ENCODE assay signal across 8 cellular contexts in genomic region chr5:67003373-67003905, GRCh38.
A peak's percentile ranks its signal among the peaks of the same experiment; 100 is the strongest.
DNase-seq lines count a peak whose midpoint lies in the region; ATAC-seq and TF ChIP-seq lines count a peak whose summit lies in the region.

No MANE protein-coding gene starts in this region.

- peaks cover 8% of the 10 kb centered on the region for H3K4me1 ChIP-seq in BE2C

- no peaks in the 10 kb centered on the region for H3K9me3 ChIP-seq in BE2C

- TF ChIP-seq CTCF in BE2C (IDR thresholded peaks at IDR 0.05; ENCODE audit: low read depth, low read length) (no peak), chondrocyte (IDR thresholded peaks at IDR 0.05) (peak; percentile 20)

- DNase-seq in BE2C (no peak), chondrocyte (ENCODE audit: low spot score) (no peak), naive B cell (no peak), HuH-7.5 (ENCODE audit: low spot score) (no peak), NK-92 (lab: John Stamatoyannopoulos, UW; ENCODE audit: unreplicated experiment) (no peak)
- DNase-seq in Jurkat, Clone E6-1 (ENCODE audit: low read depth, low spot score): no peak
- no peak for DNase-seq in NK-92 treated with Interleukin-12 subunit alpha and Interleukin-12 subunit beta, amount 100 ng/mL, for 24 hours (lab: John Stamatoyannopoulos, UW)
- DNase-seq in activated effector memory CD4-positive, alpha-beta T cell treated with anti-CD3 and anti-CD28 coated beads, Interleukin-2, amount 50 U/mL, for 16 hours: no peak

- H3K36me3 ChIP-seq in BE2C: no peaks in the 10 kb centered on the region

- peak overlapping the region; percentile 73 for H3K4me3 ChIP-seq in BE2C (ENCODE audit: low read depth, low read length)
- peak overlapping the region; percentile 75 for H3K4me3 ChIP-seq in Jurkat, Clone E6-1 (ENCODE audit: low read length)

- peak overlapping the region; percentile 56 for H3K27ac Mint-ChIP-seq in chondrocyte (ENCODE audit: unreplicated experiment)
- H3K27ac Mint-ChIP-seq in naive B cell: peak overlapping the region; percentile 46 to 90 (median 79)

- H3K4me3 Mint-ChIP-seq in chondrocyte (ENCODE audit: unreplicated experiment) (peak overlapping the region; percentile 87), naive B cell (peak overlapping the region; percentile 86 to 95 (median 91))

- H3K27me3 ChIP-seq in BE2C: no peaks in the 10 kb centered on the region

- no peak for ATAC-seq in naive B cell (ENCODE audit: low read depth in 2 of 2)

- no peaks in the 10 kb centered on the region for H3K9me3 Mint-ChIP-seq in chondrocyte (ENCODE audit: low read depth)
- H3K9me3 Mint-ChIP-seq in naive B cell: no peaks in the 10 kb centered on the region

- H3K4me1 Mint-ChIP-seq in chondrocyte (ENCODE audit: low read depth) (peaks cover 38% of the 10 kb centered on the region), naive B cell (peaks cover 14 to 24% (median 18%) of the 10 kb centered on the region in 3 donors)

- H3K36me3 Mint-ChIP-seq in chondrocyte (ENCODE audit: low read depth) (no peaks in the 10 kb centered on the region), naive B cell (no peaks in the 10 kb centered on the region)

- H3K27me3 Mint-ChIP-seq in chondrocyte (ENCODE audit: low read depth): no peaks in the 10 kb centered on the region
- H3K27me3 Mint-ChIP-seq in naive B cell: no peaks in the 10 kb centered on the region
